In the genomic region with DNA sequence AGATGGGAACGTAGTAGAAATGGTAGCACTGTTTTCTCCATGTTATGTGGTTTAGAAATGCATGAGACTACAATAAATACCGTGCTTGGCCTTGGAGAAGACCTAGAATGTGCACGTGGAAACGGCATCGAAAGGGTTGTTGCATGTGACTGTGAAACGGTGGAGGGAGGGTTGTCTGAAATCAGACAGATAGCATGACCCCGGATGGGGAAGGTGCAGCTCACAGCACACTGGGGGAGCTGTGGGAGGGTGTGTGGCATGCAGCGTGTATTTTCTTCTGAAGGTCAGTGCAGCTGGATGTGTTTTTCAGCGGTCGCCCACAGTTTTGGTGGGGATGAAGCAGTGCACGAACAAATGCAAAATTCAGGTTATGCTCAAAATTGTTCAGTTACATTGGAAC, we compare ENCODE assay signal across 25 cellular contexts.
"Had no signal": no experiment of that assay in that cellular context is flagged by ENCODE, and none has a peak within 500 bp of the region (broad histone marks: within the 10 kb centered on the region; RNA-seq: fewer than 3 reads in every experiment).

No MANE protein-coding gene starts in this region.

- H2AFZ ChIP-seq: hepatocyte, neural progenitor cell had no signal

- H3K79me2 ChIP-seq: hepatocyte had no signal

- H3K27ac ChIP-seq: hepatocyte, left ventricle myocardium inferior, neural progenitor cell, neutrophil, ovary, right atrium auricular region, skin epidermis, stomach, testis, thyroid gland, transverse colon, upper lobe of right lung had no signal

- H3K36me3 ChIP-seq: left ventricle myocardium inferior, neural progenitor cell, neutrophil, ovary, right atrium auricular region, stomach, thyroid gland, transverse colon, upper lobe of right lung had no signal

- H3K9ac ChIP-seq: neural progenitor cell had no signal

- H3K4me3 ChIP-seq: hepatocyte, left ventricle myocardium inferior, lung, neural progenitor cell, ovary, right atrium auricular region, skin epidermis, stomach, testis, thyroid gland, transverse colon, upper lobe of right lung had no signal

- H3K4me2 ChIP-seq: hepatocyte, neural progenitor cell had no signal

- DNase-seq: islet precursor cell; left ventricle myocardium inferior; mesendoderm; naive B cell; natural killer cell; nephron progenitor cell; occipital lobe; stimulated activated CD4-positive, alpha-beta T cell treated with anti-CD3 and anti-CD28 coated beads, Interleukin-12 subunit alpha, Interleukin-12 subunit beta, amount 100 ng/mL, for 4 hours; stimulated activated CD4-positive, alpha-beta T cell treated with anti-CD3 and anti-CD28 coated beads, Interleukin-15, amount 100 ng/mL, for 24 hours; stimulated activated CD4-positive, alpha-beta T cell treated with anti-CD3 and anti-CD28 coated beads, Interleukin-2, amount 100 ng/mL, for 24 hours; stimulated activated CD4-positive, alpha-beta T cell treated with anti-CD3 and anti-CD28 coated beads, Interleukin-4, amount 100 ng/mL, for 1 hour; stimulated activated naive B cell treated with anti-CD40 and anti-IgM and Interleukin-4, amounts not matched to agents 10 μg/mL and 1 μg/mL and 100 μg/mL, for 72 hours; stimulated activated naive CD8-positive, alpha-beta T cell treated with anti-CD3 and anti-CD28 coated beads, Interleukin-15, Interleukin-2, amounts not matched to agents 100 U/mL and 50 U/mL, for 24 hours; stomach; testis; thyroid gland; transverse colon; upper lobe of right lung had no signal

- H3K9me3 ChIP-seq: left ventricle myocardium inferior, neutrophil, ovary, right atrium auricular region, stomach, testis, thyroid gland, transverse colon, upper lobe of right lung had no signal

- H3K27me3 ChIP-seq: neural progenitor cell, ovary, right atrium auricular region, testis, thyroid gland had no signal

- H3K4me1 ChIP-seq: upper lobe of right lung had no signal
